In the genomic region with DNA sequence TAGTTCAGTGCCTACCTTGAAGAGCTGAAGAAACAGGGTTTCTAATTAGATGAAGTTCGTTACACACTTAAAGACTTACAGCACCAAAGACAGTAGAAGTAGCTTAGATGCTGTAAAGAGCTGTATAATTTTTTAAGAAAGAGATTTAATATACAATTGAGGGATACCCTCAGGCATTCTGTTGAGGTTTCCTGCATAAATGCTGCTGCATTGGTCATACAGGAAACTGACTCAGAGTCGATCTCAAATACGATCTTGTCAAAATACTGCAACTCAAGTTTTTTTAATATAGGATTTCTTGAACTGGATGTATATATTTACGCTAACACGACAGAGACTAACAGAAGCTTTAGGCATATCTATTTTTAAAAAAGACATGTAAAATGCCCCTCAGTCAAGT, we compare ENCODE assay signal across 8 cellular contexts. TPM values are rescaled to one million over a fixed set of nuclear protein-coding genes. Genes with fewer than 3 reads are reported as not detected.
DNase-seq lines count a peak whose midpoint lies in the region; ATAC-seq and TF ChIP-seq lines count a peak whose summit lies in the region.

No MANE protein-coding gene starts in this region.

- CTCF ChIA-PET in MCF 10A (lab: Yijun Ruan, JAX): interaction anchor here (1.0 to 5.4 kb wide), 7 partner anchors 64 to 1112 kb away, joined by 3 to 46 read pairs (median 5); no protein-coding TSS in a partner anchor
- CTCF ChIA-PET in T-cell (lab: Charles Lee): interaction anchor here (0.6 to 4.4 kb wide), 13 partner anchors 14 to 674 kb away, joined by 3 to 36 read pairs (median 5); no protein-coding TSS in a partner anchor

- no peaks in the 10 kb centered on the region for H3K9me3 Mint-ChIP-seq in MCF 10A (ENCODE audit: unreplicated experiment)
- no peaks in the 10 kb centered on the region for H3K9me3 Mint-ChIP-seq in T-cell

- BruUV-seq in MCF 10A (replicated peaks; lab: Mats Ljungman, UMichigan): no TSS peak

- H3K36me3 Mint-ChIP-seq in MCF 10A (ENCODE audit: insufficient read depth, unreplicated experiment) (peaks cover 5% of the 10 kb centered on the region), T-cell (no peaks in the 10 kb centered on the region)

- H3K27ac ChIP-seq in breast epithelium: no peak overlapping the region
- H3K27ac ChIP-seq in upper lobe of right lung: peak overlapping the region; percentile 95
- no peak overlapping the region for H3K27ac ChIP-seq in prostate gland

- H3K27me3 Mint-ChIP-seq in MCF 10A (ENCODE audit: insufficient read depth, unreplicated experiment): no peaks in the 10 kb centered on the region
- no peaks in the 10 kb centered on the region for H3K27me3 Mint-ChIP-seq in T-cell

- 71% methylated on average over 5 of the region's 5 CpGs for WGBS in prostate gland

- intact Hi-C loops in MCF 10A (cut with micrococcal nuclease): no loop called here
- intact Hi-C loops in breast epithelium (cut with DNase I; ENCODE audit: low total_unique reads): no loop called here
- intact Hi-C loops in upper lobe of right lung (cut with DNase I): no loop called here
- intact Hi-C loops in prostate gland (cut with DNase I): loop anchor here (5.0 to 10.0 kb wide), 2 partner anchors 62 to 154 kb away; no protein-coding TSS in a partner anchor

- H3K4me3 ChIP-seq in breast epithelium: peak overlapping the region in 1 of 3 donors; percentile 90
- peak overlapping the region; percentile 89 for H3K4me3 ChIP-seq in upper lobe of right lung
- no peak overlapping the region for H3K4me3 ChIP-seq in prostate gland

- no peaks in the 10 kb centered on the region for H3K36me3 ChIP-seq in breast epithelium
- no peaks in the 10 kb centered on the region for H3K36me3 ChIP-seq in upper lobe of right lung
- no peaks in the 10 kb centered on the region for H3K36me3 ChIP-seq in prostate gland

- H3K4me1 ChIP-seq in breast epithelium (peaks cover under 1 to 4% of the 10 kb centered on the region in 2 donors), upper lobe of right lung (peaks cover 17% of the 10 kb centered on the region), prostate gland (replicated peaks) (peaks cover 5% of the 10 kb centered on the region)

- TF ChIP-seq CTCF in MCF 10A (IDR thresholded peaks at IDR 0.05; ENCODE audit: unreplicated experiment) (no peak), breast epithelium (IDR thresholded peaks at IDR 0.05) (no peak), upper lobe of right lung (IDR thresholded peaks at IDR 0.05) (no peak), prostate gland (IDR thresholded peaks at IDR 0.05) (no peak)

- peaks cover 33% of the 10 kb centered on the region for H3K4me1 Mint-ChIP-seq in MCF 10A (ENCODE audit: insufficient read depth, unreplicated experiment)
- H3K4me1 Mint-ChIP-seq in T-cell: peaks cover 34 to 44% (median 40%) of the 10 kb centered on the region in 3 donors

- ATAC-seq in T-cell (replicated peaks in 1 of 4) (no peak), upper lobe of right lung (no peak), HG03045 (IDR thresholded peaks at IDR 0.05; ENCODE audit: unreplicated experiment) (no peak), HG03196 (IDR thresholded peaks at IDR 0.05; ENCODE audit: unreplicated experiment) (no peak)

- H3K27ac Mint-ChIP-seq in MCF 10A (ENCODE audit: low read depth, unreplicated experiment) (peak overlapping the region; percentile 87), T-cell (peak overlapping the region; percentile 96 to 100)

- DNase-seq in MCF 10A (ENCODE audit: unreplicated experiment) (peak; percentile 84), breast epithelium (ENCODE audit: low spot score in 2 of 2) (no peak), T-cell (no peak), globus pallidus (ENCODE audit: low spot score) (peak; percentile 27), upper lobe of right lung (no peak), prostate gland (ENCODE audit: low spot score) (no peak)

- H3K27me3 ChIP-seq in breast epithelium (no peaks in the 10 kb centered on the region), upper lobe of right lung (no peaks in the 10 kb centered on the region), prostate gland (replicated peaks; ENCODE audit: insufficient read depth) (no peaks in the 10 kb centered on the region)

- POLR2A ChIA-PET in MCF 10A (lab: Yijun Ruan, JAX) (interaction anchor here (0.6 to 10.0 kb wide), 22 partner anchors 8 to 616 kb away, joined by 3 to 135 read pairs (median 4); no protein-coding TSS in a partner anchor), T-cell (lab: Charles Lee) (interaction anchor here (0.6 to 2.0 kb wide), 3 partner anchors 94 to 216 kb away, joined by 3 to 12 read pairs (median 4); no protein-coding TSS in a partner anchor)

- TF ChIP-seq POLR2A in breast epithelium (IDR thresholded peaks at IDR 0.05) (no peak), prostate gland (IDR thresholded peaks at IDR 0.05) (no peak)

- peak overlapping the region; percentile 90 for H3K4me3 Mint-ChIP-seq in MCF 10A (ENCODE audit: unreplicated experiment)
- H3K4me3 Mint-ChIP-seq in T-cell: peak overlapping the region; percentile 80 to 94 (median 87)

- H3K9me3 ChIP-seq in breast epithelium (no peaks in the 10 kb centered on the region), upper lobe of right lung (no peaks in the 10 kb centered on the region), prostate gland (no peaks in the 10 kb centered on the region)

RNA-seq across cellular contexts. Expression of a gene that starts 2.5 kb away (rescaled TPM):
- total RNA-seq in MCF 10A (2022): 10.9 and 12.2 TPM in 2 replicates
- 100 to 1,000 TPM in 2 of 3 donors, 10 to 100 TPM in 1; 89.5 to 166 (median 125) TPM for total RNA-seq in breast epithelium
- total RNA-seq in T-cell: 10 to 100 TPM; 34.0 to 75.5 (median 42.5) TPM
- total RNA-seq in upper lobe of right lung: 34.1 TPM
- total RNA-seq in prostate gland: 10 to 100 TPM; 67.9 to 90.1 TPM

Comparison
In these comparisons a context has a peak if more than half of its experiments do, and no peak if none do; other contexts are left out.
1. DNase-seq: peak in MCF 10A (single experiment) and globus pallidus (single experiment); none in breast epithelium (0 of 2), T-cell (0 of 34), upper lobe of right lung (single experiment) and prostate gland (single experiment).